Comparison of ENCODE assay signal across 19 cellular contexts in the genomic region with DNA sequence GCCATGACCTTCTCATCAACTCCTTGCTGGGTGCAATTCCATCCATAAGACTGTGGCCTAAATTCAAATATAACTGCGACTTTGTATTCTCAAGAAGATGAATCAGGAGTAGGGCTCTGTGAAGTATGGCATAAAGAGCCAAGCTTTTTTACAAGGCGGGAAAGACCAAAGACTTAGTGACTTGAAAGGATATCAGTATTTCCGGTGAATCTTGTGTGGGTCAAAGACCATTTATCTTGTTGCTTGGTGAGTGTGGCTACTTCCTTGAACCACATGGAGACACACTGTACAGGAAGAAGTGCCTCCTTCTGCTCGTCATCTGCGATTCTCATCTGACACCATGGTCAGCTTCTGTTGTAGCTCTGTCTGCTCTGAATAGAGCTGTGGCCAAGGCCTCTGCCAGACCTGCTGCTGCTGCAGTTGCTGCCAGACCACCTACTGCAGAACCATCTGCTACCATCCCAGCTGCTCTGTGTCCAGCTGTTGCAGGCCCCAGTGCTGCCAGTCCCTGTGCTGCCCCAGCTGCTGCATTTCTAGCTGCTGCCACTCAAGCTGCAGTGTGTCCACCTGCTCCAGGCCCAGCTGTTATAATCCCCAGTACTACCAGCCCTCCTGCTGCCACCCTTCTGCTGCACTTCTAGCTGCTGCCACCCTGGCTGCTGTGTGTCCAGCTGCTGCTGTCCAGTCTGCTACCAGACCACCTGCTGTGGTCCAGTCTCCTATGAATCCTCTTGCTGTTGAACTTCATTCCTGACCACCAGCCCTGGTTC. TPM values are rescaled to one million over a fixed set of nuclear protein-coding genes. Genes with fewer than 3 reads are reported as not detected.
"Had no signal": no experiment of that assay in that cellular context is flagged by ENCODE, and none has a peak within 500 bp of the region (broad histone marks: within the 10 kb centered on the region; RNA-seq: fewer than 3 reads in every experiment).

No MANE protein-coding gene starts in this region.

- H3K4me1 Mint-ChIP-seq: neural crest cell, WTC11 had no signal

- H3K4me1 ChIP-seq: colonic mucosa, transverse colon had no signal

- H3K36me3 Mint-ChIP-seq: activated naive CD4-positive, alpha-beta T cell treated with anti-CD3 and anti-CD28 coated beads, Interleukin-2, amount 50 U/mL, for 72 hours; WTC11 had no signal

- H3K79me2 ChIP-seq: hepatocyte had no signal

- H3K27ac Mint-ChIP-seq: activated CD8-positive, alpha-beta T cell treated with anti-CD3 and anti-CD28 coated beads for 36 hours; activated naive CD4-positive, alpha-beta T cell treated with anti-CD3 and anti-CD28 coated beads, Interleukin-2, amount 50 U/mL, for 72 hours; WTC11 had no signal

- DNase-seq: activated CD4-positive, alpha-beta T cell treated with anti-CD3 and anti-CD28 coated beads for 48 hours; activated CD8-positive, alpha-beta T cell treated with anti-CD3 and anti-CD28 coated beads for 36 hours; activated effector memory CD4-positive, alpha-beta T cell treated with anti-CD3 and anti-CD28 coated beads, Interleukin-2, amount 50 U/mL, for 16 hours; activated T-cell treated with anti-CD3 and anti-CD28 coated beads, Interleukin-2, amount 50 U/mL, for 48 hours; amniotic stem cell; central memory CD4-positive, alpha-beta T cell; colonic mucosa; islet precursor cell; midbrain; ovary; small intestine; stimulated activated CD4-positive, alpha-beta T cell treated with anti-CD3 and anti-CD28 coated beads, Interleukin-4, amount 100 ng/mL, for 24 hours; stimulated activated naive CD4-positive, alpha-beta T cell treated with Interleukin-2 at 50 U/mL for 16 hours; transverse colon had no signal

- H2AFZ ChIP-seq: hepatocyte had no signal

- H3K4me3 Mint-ChIP-seq: activated CD8-positive, alpha-beta T cell treated with anti-CD3 and anti-CD28 coated beads for 36 hours; neural crest cell; WTC11 had no signal

- H3K9me3 ChIP-seq: colonic mucosa, ovary, transverse colon had no signal

- H3K9me3 Mint-ChIP-seq: activated CD8-positive, alpha-beta T cell treated with anti-CD3 and anti-CD28 coated beads for 36 hours; activated naive CD4-positive, alpha-beta T cell treated with anti-CD3 and anti-CD28 coated beads, Interleukin-2, amount 50 U/mL, for 72 hours; neural crest cell; WTC11 had no signal

- H3K27ac ChIP-seq: colonic mucosa, hepatocyte, ovary, transverse colon had no signal

- H3K27me3 ChIP-seq: colonic mucosa, ovary had no signal

- H3K4me2 ChIP-seq: hepatocyte had no signal

RNA-seq across cellular contexts. Expression of a gene that starts 6.1 kb away (rescaled TPM):
- total RNA-seq: activated CD8-positive, alpha-beta T cell treated with anti-CD3 and anti-CD28 coated beads for 36 hours; activated naive CD4-positive, alpha-beta T cell treated with anti-CD3 and anti-CD28 coated beads, Interleukin-2, amount 50 U/mL, for 72 hours; colonic mucosa; hepatocyte; lung microvascular endothelial cell; neural crest cell; ovary; transverse colon; WTC11 had no signal

RNA-seq across cellular contexts. Expression of a gene that starts 11.9 kb away (rescaled TPM):
- total RNA-seq: activated CD8-positive, alpha-beta T cell treated with anti-CD3 and anti-CD28 coated beads for 36 hours; activated naive CD4-positive, alpha-beta T cell treated with anti-CD3 and anti-CD28 coated beads, Interleukin-2, amount 50 U/mL, for 72 hours; colonic mucosa; hepatocyte; lung microvascular endothelial cell; neural crest cell; ovary; transverse colon; WTC11 had no signal

RNA-seq across cellular contexts. Expression of a gene that starts 12.2 kb away (rescaled TPM):
- total RNA-seq: activated CD8-positive, alpha-beta T cell treated with anti-CD3 and anti-CD28 coated beads for 36 hours; activated naive CD4-positive, alpha-beta T cell treated with anti-CD3 and anti-CD28 coated beads, Interleukin-2, amount 50 U/mL, for 72 hours; colonic mucosa; hepatocyte; lung microvascular endothelial cell; neural crest cell; ovary; transverse colon; WTC11 had no signal

RNA-seq across cellular contexts. Expression of a gene that starts 16.8 kb away (rescaled TPM):
- total RNA-seq: activated CD8-positive, alpha-beta T cell treated with anti-CD3 and anti-CD28 coated beads for 36 hours; activated naive CD4-positive, alpha-beta T cell treated with anti-CD3 and anti-CD28 coated beads, Interleukin-2, amount 50 U/mL, for 72 hours; colonic mucosa; hepatocyte; lung microvascular endothelial cell; neural crest cell; ovary; transverse colon; WTC11 had no signal

RNA-seq across cellular contexts. Expression of a gene that starts 24.7 kb away (rescaled TPM):
- total RNA-seq: activated CD8-positive, alpha-beta T cell treated with anti-CD3 and anti-CD28 coated beads for 36 hours; activated naive CD4-positive, alpha-beta T cell treated with anti-CD3 and anti-CD28 coated beads, Interleukin-2, amount 50 U/mL, for 72 hours; colonic mucosa; hepatocyte; lung microvascular endothelial cell; neural crest cell; ovary; transverse colon; WTC11 had no signal
